In the genomic region with DNA sequence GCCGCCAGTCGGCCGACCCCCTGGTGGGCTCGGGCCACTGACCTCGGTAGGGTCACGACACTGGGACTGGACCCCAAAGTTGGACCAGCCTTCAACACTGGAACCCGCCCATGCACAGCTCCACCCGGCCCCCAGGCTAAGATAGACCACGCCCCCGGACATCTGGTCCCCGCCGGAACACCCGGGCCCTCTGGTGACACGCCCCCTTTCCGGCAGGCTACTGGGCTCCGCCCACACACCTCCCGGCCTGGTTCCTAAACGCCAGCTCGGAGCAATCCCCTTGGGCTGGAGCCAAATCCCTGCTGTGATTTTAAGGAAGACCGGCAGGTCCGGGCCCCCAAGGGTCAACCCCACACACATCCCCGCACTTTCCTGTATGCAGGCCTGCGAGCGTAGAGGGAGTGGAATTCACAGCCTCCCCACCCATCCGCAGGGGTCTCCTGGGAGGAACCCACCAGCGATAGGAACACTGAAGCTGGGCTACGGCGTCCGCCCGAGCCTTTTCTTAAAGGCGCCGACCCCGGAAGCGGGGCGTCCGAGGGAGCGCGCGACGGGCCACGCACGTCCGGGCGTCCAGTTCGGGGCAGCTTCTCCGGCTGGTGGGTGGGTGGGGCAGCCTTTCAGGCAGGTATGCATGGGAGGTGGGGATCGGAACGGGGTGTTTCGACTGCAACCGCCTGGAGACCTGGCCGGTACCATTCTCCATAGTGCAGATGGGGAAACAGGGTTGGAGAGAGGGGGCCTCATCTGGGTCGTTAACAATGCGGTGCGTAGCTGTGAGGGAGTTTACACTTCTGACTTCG, we compare ENCODE assay signal across 1 cellular context.
TF ChIP-seq lines count a peak whose summit lies in the region.

A gene with protein sequence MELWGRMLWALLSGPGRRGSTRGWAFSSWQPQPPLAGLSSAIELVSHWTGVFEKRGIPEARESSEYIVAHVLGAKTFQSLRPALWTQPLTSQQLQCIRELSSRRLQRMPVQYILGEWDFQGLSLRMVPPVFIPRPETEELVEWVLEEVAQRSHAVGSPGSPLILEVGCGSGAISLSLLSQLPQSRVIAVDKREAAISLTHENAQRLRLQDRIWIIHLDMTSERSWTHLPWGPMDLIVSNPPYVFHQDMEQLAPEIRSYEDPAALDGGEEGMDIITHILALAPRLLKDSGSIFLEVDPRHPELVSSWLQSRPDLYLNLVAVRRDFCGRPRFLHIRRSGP (plus strand): TSS at position 576 of the 803 bp plus-strand sequence. CDS start 1,583 bp downstream, outside the sequence.

TF ChIP-seq in K562, 482 proteins besides CTCF, POLR2A, EP300 and RAD21 (continued from another document and continues in another):
- TF ChIP-seq, protein P1, sequence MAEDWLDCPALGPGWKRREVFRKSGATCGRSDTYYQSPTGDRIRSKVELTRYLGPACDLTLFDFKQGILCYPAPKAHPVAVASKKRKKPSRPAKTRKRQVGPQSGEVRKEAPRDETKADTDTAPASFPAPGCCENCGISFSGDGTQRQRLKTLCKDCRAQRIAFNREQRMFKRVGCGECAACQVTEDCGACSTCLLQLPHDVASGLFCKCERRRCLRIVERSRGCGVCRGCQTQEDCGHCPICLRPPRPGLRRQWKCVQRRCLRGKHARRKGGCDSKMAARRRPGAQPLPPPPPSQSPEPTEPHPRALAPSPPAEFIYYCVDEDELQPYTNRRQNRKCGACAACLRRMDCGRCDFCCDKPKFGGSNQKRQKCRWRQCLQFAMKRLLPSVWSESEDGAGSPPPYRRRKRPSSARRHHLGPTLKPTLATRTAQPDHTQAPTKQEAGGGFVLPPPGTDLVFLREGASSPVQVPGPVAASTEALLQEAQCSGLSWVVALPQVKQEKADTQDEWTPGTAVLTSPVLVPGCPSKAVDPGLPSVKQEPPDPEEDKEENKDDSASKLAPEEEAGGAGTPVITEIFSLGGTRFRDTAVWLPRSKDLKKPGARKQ (CRISPR knock-in tag; IDR thresholded peaks at IDR 0.05): no peak
- TF ChIP-seq TAF9B (IDR thresholded peaks at IDR 0.05; ENCODE audit: partially characterized antibody) (peak; percentile 75), MYC (IDR thresholded peaks at IDR 0.05; ENCODE audit: low read depth, low read length) (peak; percentile 60), MYC (CRISPR knock-in tag; IDR thresholded peaks at IDR 0.05; ENCODE audit: borderline replicate concordance, low read depth) (no peak), NRF1 (conservative IDR thresholded peaks at IDR 0.05 in 1 of 2, IDR thresholded peaks at IDR 0.05 in 1 of 2) (peak; percentile 32 to 51; a peak in 2 of 4 replicates), NCOA1 (IDR thresholded peaks at IDR 0.05; ENCODE audit: low read depth) (peak; percentile 98), ZFP1 (CRISPR knock-in tag; IDR thresholded peaks at IDR 0.05) (no peak), GTF2A2 (tag; IDR thresholded peaks at IDR 0.05) (peak; percentile 89), CBFA2T3 (IDR thresholded peaks at IDR 0.05) (peak; percentile 8; the same call in 1 of the 2 replicates), POLR2AphosphoS5 (IDR thresholded peaks at IDR 0.05; ENCODE audit: control insufficient read depth, insufficient read depth, low read depth, low read length) (peak; percentile 47; the same call in 1 of the 2 replicates), NR2C1 (IDR thresholded peaks at IDR 0.05) (peak; percentile 88), NR2C1 (tag; IDR thresholded peaks at IDR 0.05) (peak; percentile 93), FOXA1 (IDR thresholded peaks at IDR 0.05; ENCODE audit: borderline replicate concordance) (no peak), ATF7 (IDR thresholded peaks at IDR 0.05) (peak; percentile 78), RBM25 (IDR thresholded peaks at IDR 0.05; ENCODE audit: low read depth, low read length, severe bottlenecking) (no peak), ZNF134 (CRISPR knock-in tag; conservative IDR thresholded peaks at IDR 0.05) (no peak), ETV1 (tag; conservative IDR thresholded peaks at IDR 0.05; ENCODE audit: low read depth) (peak; percentile 63), SMAD4 (CRISPR knock-in tag; conservative IDR thresholded peaks at IDR 0.05) (peak; percentile 29; the same call in 1 of the 2 replicates), PHF20 (IDR thresholded peaks at IDR 0.05; ENCODE audit: partially characterized antibody) (peak; percentile 87), SETDB1 (IDR thresholded peaks at IDR 0.05; ENCODE audit: low read length) (no peak), ZNF75A (CRISPR knock-in tag; IDR thresholded peaks at IDR 0.05) (no peak), RFX7 (CRISPR knock-in tag; IDR thresholded peaks at IDR 0.05) (no peak), HDAC8 (tag; IDR thresholded peaks at IDR 0.05) (no peak), GABPA (tag; conservative IDR thresholded peaks at IDR 0.05; ENCODE audit: low read depth) (peak; percentile 99), JUND (IDR thresholded peaks at IDR 0.05; ENCODE audit: borderline replicate concordance, low read depth, low read length) (peak; percentile 19; the same call in 1 of the 2 replicates), JUND (tag; IDR thresholded peaks at IDR 0.05; ENCODE audit: borderline replicate concordance, low read depth, low read length) (no peak; the same call in 2 of the 3 replicates), COPS2 (conservative IDR thresholded peaks at IDR 0.05) (no peak), POLR2G (IDR thresholded peaks at IDR 0.05; ENCODE audit: low read depth, low read length) (peak; percentile 83), TRIM24 (IDR thresholded peaks at IDR 0.05) (peak in 1 of 2 experiments; percentile 98; a peak in 2 of 4 replicates), ETV6 (IDR thresholded peaks at IDR 0.05; ENCODE audit: borderline replicate concordance in 1 of 2, low read depth in 2 of 2, low read length in 1 of 2) (no peak), ETV6 (CRISPR knock-in tag; IDR thresholded peaks at IDR 0.05; ENCODE audit: borderline replicate concordance) (no peak), NFIX (CRISPR knock-in tag; IDR thresholded peaks at IDR 0.05; ENCODE audit: low read depth) (peak; percentile 51; the same call in 1 of the 2 replicates)
- TF ChIP-seq, protein P2, sequence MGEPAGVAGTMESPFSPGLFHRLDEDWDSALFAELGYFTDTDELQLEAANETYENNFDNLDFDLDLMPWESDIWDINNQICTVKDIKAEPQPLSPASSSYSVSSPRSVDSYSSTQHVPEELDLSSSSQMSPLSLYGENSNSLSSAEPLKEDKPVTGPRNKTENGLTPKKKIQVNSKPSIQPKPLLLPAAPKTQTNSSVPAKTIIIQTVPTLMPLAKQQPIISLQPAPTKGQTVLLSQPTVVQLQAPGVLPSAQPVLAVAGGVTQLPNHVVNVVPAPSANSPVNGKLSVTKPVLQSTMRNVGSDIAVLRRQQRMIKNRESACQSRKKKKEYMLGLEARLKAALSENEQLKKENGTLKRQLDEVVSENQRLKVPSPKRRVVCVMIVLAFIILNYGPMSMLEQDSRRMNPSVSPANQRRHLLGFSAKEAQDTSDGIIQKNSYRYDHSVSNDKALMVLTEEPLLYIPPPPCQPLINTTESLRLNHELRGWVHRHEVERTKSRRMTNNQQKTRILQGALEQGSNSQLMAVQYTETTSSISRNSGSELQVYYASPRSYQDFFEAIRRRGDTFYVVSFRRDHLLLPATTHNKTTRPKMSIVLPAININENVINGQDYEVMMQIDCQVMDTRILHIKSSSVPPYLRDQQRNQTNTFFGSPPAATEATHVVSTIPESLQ (CRISPR knock-in tag; IDR thresholded peaks at IDR 0.05): no peak
- TF ChIP-seq, protein P3, sequence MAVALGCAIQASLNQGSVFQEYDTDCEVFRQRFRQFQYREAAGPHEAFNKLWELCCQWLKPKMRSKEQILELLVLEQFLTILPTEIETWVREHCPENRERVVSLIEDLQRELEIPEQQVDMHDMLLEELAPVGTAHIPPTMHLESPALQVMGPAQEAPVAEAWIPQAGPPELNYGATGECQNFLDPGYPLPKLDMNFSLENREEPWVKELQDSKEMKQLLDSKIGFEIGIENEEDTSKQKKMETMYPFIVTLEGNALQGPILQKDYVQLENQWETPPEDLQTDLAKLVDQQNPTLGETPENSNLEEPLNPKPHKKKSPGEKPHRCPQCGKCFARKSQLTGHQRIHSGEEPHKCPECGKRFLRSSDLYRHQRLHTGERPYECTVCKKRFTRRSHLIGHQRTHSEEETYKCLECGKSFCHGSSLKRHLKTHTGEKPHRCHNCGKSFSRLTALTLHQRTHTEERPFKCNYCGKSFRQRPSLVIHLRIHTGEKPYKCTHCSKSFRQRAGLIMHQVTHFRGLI (CRISPR knock-in tag; IDR thresholded peaks at IDR 0.05): no peak
- TF ChIP-seq, protein P4, sequence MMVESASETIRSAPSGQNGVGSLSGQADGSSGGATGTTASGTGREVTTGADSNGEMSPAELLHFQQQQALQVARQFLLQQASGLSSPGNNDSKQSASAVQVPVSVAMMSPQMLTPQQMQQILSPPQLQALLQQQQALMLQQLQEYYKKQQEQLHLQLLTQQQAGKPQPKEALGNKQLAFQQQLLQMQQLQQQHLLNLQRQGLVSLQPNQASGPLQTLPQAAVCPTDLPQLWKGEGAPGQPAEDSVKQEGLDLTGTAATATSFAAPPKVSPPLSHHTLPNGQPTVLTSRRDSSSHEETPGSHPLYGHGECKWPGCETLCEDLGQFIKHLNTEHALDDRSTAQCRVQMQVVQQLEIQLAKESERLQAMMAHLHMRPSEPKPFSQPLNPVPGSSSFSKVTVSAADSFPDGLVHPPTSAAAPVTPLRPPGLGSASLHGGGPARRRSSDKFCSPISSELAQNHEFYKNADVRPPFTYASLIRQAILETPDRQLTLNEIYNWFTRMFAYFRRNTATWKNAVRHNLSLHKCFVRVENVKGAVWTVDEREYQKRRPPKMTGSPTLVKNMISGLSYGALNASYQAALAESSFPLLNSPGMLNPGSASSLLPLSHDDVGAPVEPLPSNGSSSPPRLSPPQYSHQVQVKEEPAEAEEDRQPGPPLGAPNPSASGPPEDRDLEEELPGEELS (CRISPR knock-in tag; IDR thresholded peaks at IDR 0.05; ENCODE audit: borderline replicate concordance): 0 out of 2 replicates have a peak, but pooled peaks have one; percentile 65
- TF ChIP-seq, protein P5, sequence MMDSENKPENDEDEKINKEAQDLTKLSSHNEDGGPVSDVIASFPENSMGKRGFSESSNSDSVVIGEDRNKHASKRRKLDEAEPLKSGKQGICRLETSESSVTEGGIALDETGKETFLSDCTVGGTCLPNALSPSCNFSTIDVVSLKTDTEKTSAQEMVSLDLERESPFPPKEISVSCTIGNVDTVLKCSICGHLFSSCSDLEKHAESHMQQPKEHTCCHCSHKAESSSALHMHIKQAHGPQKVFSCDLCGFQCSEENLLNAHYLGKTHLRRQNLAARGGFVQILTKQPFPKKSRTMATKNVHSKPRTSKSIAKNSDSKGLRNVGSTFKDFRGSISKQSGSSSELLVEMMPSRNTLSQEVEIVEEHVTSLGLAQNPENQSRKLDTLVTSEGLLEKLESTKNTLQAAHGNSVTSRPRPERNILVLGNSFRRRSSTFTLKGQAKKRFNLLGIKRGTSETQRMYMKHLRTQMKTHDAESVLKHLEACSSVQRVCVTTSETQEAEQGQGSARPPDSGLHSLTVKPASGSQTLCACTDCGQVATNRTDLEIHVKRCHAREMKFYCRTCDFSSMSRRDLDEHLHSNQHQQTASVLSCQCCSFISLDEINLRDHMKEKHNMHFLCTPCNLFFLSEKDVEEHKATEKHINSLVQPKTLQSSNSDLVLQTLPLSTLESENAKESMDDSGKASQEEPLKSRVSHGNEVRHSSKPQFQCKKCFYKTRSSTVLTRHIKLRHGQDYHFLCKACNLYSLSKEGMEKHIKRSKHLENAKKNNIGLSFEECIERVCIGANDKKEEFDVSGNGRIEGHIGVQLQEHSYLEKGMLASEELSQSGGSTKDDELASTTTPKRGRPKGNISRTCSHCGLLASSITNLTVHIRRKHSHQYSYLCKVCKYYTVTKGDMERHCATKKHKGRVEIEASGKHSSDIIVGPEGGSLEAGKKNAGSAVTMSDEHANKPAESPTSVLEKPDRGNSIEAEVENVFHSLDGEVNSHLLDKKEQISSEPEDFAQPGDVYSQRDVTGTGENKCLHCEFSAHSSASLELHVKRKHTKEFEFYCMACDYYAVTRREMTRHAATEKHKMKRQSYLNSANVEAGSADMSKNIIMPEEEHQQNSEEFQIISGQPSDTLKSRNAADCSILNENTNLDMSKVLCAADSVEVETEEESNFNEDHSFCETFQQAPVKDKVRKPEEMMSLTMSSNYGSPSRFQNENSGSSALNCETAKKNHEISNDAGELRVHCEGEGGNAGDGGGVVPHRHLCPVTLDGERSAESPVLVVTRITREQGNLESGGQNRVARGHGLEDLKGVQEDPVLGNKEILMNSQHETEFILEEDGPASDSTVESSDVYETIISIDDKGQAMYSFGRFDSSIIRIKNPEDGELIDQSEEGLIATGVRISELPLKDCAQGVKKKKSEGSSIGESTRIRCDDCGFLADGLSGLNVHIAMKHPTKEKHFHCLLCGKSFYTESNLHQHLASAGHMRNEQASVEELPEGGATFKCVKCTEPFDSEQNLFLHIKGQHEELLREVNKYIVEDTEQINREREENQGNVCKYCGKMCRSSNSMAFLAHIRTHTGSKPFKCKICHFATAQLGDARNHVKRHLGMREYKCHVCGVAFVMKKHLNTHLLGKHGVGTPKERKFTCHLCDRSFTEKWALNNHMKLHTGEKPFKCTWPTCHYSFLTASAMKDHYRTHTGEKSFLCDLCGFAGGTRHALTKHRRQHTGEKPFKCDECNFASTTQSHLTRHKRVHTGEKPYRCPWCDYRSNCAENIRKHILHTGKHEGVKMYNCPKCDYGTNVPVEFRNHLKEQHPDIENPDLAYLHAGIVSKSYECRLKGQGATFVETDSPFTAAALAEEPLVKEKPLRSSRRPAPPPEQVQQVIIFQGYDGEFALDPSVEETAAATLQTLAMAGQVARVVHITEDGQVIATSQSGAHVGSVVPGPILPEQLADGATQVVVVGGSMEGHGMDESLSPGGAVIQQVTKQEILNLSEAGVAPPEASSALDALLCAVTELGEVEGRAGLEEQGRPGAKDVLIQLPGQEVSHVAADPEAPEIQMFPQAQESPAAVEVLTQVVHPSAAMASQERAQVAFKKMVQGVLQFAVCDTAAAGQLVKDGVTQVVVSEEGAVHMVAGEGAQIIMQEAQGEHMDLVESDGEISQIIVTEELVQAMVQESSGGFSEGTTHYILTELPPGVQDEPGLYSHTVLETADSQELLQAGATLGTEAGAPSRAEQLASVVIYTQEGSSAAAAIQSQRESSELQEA (IDR thresholded peaks at IDR 0.05; ENCODE audit: low read depth): no peak
- TF ChIP-seq, protein P6, sequence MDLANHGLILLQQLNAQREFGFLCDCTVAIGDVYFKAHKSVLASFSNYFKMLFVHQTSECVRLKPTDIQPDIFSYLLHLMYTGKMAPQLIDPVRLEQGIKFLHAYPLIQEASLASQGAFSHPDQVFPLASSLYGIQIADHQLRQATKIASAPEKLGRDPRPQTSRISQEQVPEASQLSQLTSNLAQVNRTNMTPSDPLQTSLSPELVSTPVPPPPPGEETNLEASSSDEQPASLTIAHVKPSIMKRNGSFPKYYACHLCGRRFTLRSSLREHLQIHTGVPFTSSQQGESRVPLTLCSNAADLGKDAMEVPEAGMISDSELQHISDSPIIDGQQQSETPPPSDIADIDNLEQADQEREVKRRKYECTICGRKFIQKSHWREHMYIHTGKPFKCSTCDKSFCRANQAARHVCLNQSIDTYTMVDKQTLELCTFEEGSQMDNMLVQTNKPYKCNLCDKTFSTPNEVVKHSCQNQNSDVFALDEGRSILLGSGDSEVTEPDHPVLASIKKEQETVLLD (IDR thresholded peaks at IDR 0.05): peak; percentile 41; the same call in 1 of the 2 replicates
- TF ChIP-seq, protein P7, sequence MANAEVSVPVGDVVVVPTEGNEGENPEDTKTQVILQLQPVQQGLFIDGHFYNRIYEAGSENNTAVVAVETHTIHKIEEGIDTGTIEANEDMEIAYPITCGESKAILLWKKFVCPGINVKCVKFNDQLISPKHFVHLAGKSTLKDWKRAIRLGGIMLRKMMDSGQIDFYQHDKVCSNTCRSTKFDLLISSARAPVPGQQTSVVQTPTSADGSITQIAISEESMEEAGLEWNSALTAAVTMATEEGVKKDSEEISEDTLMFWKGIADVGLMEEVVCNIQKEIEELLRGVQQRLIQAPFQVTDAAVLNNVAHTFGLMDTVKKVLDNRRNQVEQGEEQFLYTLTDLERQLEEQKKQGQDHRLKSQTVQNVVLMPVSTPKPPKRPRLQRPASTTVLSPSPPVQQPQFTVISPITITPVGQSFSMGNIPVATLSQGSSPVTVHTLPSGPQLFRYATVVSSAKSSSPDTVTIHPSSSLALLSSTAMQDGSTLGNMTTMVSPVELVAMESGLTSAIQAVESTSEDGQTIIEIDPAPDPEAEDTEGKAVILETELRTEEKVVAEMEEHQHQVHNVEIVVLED (CRISPR knock-in tag; IDR thresholded peaks at IDR 0.05): peak; percentile 62
